24 cellular contexts compared by ENCODE assay signal in genomic region chr10:88433551-88434186, GRCh38.
"Had no signal": no experiment of that assay in that cellular context is flagged by ENCODE, and none has a peak within 500 bp of the region (broad histone marks: within the 10 kb centered on the region; RNA-seq: fewer than 3 reads in every experiment).

No MANE protein-coding gene starts in this region.

- ATAC-seq: activated CD8-positive, alpha-beta T cell treated with anti-CD3 and anti-CD28 coated beads, Interleukin-2, amount 10 ng/mL, durations not matched to agents 7 days and 5 days; T-helper 17 cell; WTC11 had no signal

- H3K4me3 ChIP-seq: adrenal gland had no signal

- H3K4me1 ChIP-seq: adrenal gland had no signal

- H3K9me3 ChIP-seq: adrenal gland had no signal

- H3K27me3 ChIP-seq: adrenal gland had no signal

- H3K36me3 ChIP-seq: adrenal gland had no signal

- DNase-seq: activated CD4-positive, alpha-beta T cell treated with anti-CD3 and anti-CD28 coated beads for 48 hours; activated CD4-positive, alpha-beta T cell treated with anti-CD3 and anti-CD28 coated beads, Interleukin-2, amount 50 U/mL, for 4 hours; activated CD4-positive, CD25-positive, alpha-beta regulatory T cell treated with anti-CD3 and anti-CD28 coated beads, Interleukin-2, amount 50 U/mL, for 72 hours; activated CD8-positive, alpha-beta memory T cell treated with anti-CD3 and anti-CD28 coated beads, Interleukin-2, amount 50 U/mL, for 48 hours; activated CD8-positive, alpha-beta T cell treated with anti-CD3 and anti-CD28 coated beads, Interleukin-2, amount 10 ng/mL, durations not matched to agents 7 days and 5 days; activated naive CD4-positive, alpha-beta T cell treated with anti-CD3 and anti-CD28 coated beads, Interleukin-2, amount 50 U/mL, for 16 hours; activated naive CD8-positive, alpha-beta T cell treated with anti-CD3 and anti-CD28 coated beads, Interleukin-2, amount 10 ng/mL, durations not matched to agents 7 days and 5 days; activated T-cell treated with anti-CD3 and anti-CD28 coated beads, Interleukin-2, amount 50 U/mL, for 1 hour; adrenal gland; anterior cingulate cortex; caudate nucleus; KG1; NCI-H1048; NCI-H1417; NCI-H1930; NCI-H345; NCI-H510A; NCI-H526 treated with DMSO at 0.1 percent for 48 hours; NCI-H82; RPMI8226; SHP77 treated with DMSO at 0.1 percent for 48 hours; T-helper 17 cell; T-helper 9 cell had no signal

- H3K27ac ChIP-seq: adrenal gland had no signal
